Comparison of ENCODE assay signal across 30 cellular contexts in the genomic region with DNA sequence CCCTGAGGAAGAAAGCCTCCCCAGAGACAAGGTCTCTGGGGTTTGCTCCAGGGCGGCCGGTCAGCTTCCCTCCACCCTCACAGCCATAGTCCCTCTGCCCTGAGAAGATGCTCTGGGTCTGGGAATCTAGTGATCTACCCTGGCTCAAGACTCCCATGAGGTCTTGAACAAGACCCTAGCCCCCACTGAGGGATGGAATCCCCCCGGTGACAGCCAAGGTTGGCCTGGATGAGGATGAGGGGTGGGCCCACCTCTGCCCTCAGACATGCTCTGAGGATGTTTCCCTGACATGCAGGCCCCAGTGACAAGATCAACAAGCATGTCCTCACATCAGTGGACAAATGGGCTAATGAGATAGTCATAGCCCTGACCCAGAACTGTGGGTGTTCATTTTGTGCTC.
"Had no signal": no experiment of that assay in that cellular context is flagged by ENCODE, and none has a peak within 500 bp of the region (broad histone marks: within the 10 kb centered on the region; RNA-seq: fewer than 3 reads in every experiment).

No MANE protein-coding gene starts in this region.

- H3K4me2 ChIP-seq: neural progenitor cell, smooth muscle cell had no signal

- H3K9ac ChIP-seq: neural progenitor cell, parathyroid adenoma had no signal

- H3K36me3 ChIP-seq: gastrocnemius medialis, neural progenitor cell, right lobe of liver, tibial artery had no signal

- H3K9me3 ChIP-seq: gastrocnemius medialis, mucosa of descending colon, right lobe of liver, testis, tibial artery had no signal

- H3K4me1 ChIP-seq: neural progenitor cell, testis, tibial artery had no signal

- H3K27ac ChIP-seq: dorsolateral prefrontal cortex, epithelial cell of prostate, gastrocnemius medialis, neural progenitor cell, parathyroid adenoma, right lobe of liver, testis, tibial artery had no signal

- H3K27me3 Mint-ChIP-seq: memory B cell had no signal

- H3K36me3 Mint-ChIP-seq: memory B cell; mesothelial cell of epicardium; naive thymus-derived CD4-positive, alpha-beta T cell; neural progenitor cell; stimulated activated effector memory CD8-positive, alpha-beta T cell treated with anti-CD3 and anti-CD28 coated beads, Interleukin-12 subunit alpha, Interleukin-12 subunit beta, amount 100 ng/mL, for 72 hours; type B pancreatic cell had no signal

- H3K9me3 Mint-ChIP-seq: memory B cell; neural progenitor cell; stimulated activated effector memory CD8-positive, alpha-beta T cell treated with anti-CD3 and anti-CD28 coated beads, Interleukin-12 subunit alpha, Interleukin-12 subunit beta, amount 100 ng/mL, for 72 hours had no signal

- DNase-seq: dorsolateral prefrontal cortex; effector CD4-positive, alpha-beta T cell; endodermal cell; foreskin fibroblast; gastrocnemius medialis; mucosa of descending colon; naive thymus-derived CD4-positive, alpha-beta T cell; stimulated activated CD4-positive, alpha-beta T cell treated with anti-CD3 and anti-CD28 coated beads, Interleukin-12 subunit alpha, Interleukin-12 subunit beta, amount 100 ng/mL, for 4 hours; stimulated activated CD4-positive, alpha-beta T cell treated with anti-CD3 and anti-CD28 coated beads, Interleukin-2, amount 100 ng/mL, for 24 hours; stimulated activated CD4-positive, alpha-beta T cell treated with anti-CD3 and anti-CD28 coated beads, Interleukin-4, amount 100 ng/mL, for 24 hours; stimulated activated naive CD8-positive, alpha-beta T cell treated with anti-CD3 and anti-CD28 coated beads, Interleukin-15, Interleukin-2, amounts not matched to agents 100 U/mL and 50 U/mL, for 24 hours; substantia nigra; testis had no signal

- H3K4me3 Mint-ChIP-seq: endodermal cell; memory B cell; mesothelial cell of epicardium; naive thymus-derived CD4-positive, alpha-beta T cell; nephron; neural progenitor cell; stimulated activated effector memory CD8-positive, alpha-beta T cell treated with anti-CD3 and anti-CD28 coated beads, Interleukin-12 subunit alpha, Interleukin-12 subunit beta, amount 100 ng/mL, for 72 hours; type B pancreatic cell had no signal

- H3K4me3 ChIP-seq: dorsolateral prefrontal cortex, gastrocnemius medialis, lung, mucosa of descending colon, neural progenitor cell, right lobe of liver, smooth muscle cell, testis, tibial artery had no signal

- H3K27me3 ChIP-seq: dorsolateral prefrontal cortex, gastrocnemius medialis, neural progenitor cell, right lobe of liver, testis had no signal

- ATAC-seq: esophagus mucosa; gastrocnemius medialis; left lobe of liver; mucosa of descending colon; naive thymus-derived CD4-positive, alpha-beta T cell; right lobe of liver; stimulated activated effector memory CD8-positive, alpha-beta T cell treated with anti-CD3 and anti-CD28 coated beads, Interleukin-12 subunit alpha, Interleukin-12 subunit beta, amount 100 ng/mL, for 72 hours; stimulated activated naive CD8-positive, alpha-beta T cell treated with anti-CD3 and anti-CD28 coated beads, Interleukin-15, Interleukin-2, amounts not matched to agents 100 U/mL and 50 U/mL, for 24 hours had no signal

- FAIRE-seq: colon, keratinocyte had no signal

- H3K27ac Mint-ChIP-seq: endodermal cell; memory B cell; mesothelial cell of epicardium; naive thymus-derived CD4-positive, alpha-beta T cell; nephron; neural progenitor cell; progenitor cell of endocrine pancreas; type B pancreatic cell had no signal
